Comparison of ENCODE assay signal across 24 cellular contexts in the genomic region with DNA sequence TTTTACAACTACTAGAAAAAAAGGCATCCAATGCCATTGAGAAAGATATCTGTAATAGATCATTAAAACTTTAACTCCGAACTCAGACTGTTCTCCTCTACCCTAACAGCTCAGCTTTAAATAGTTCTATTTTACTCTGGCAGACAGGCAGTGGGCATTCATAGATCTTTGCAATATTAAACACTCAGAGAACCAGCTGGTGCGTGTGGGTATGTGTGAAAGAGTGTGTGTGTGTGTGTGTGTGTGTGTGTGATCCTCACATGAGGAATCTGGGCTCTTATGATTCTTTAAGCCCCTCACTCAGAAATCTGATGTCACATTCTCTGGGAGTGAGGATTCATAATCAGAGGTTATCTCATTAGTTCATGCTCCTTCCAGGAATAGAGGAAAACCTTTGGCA.
"Had no signal": no experiment of that assay in that cellular context is flagged by ENCODE, and none has a peak within 500 bp of the region (broad histone marks: within the 10 kb centered on the region; RNA-seq: fewer than 3 reads in every experiment).

No MANE protein-coding gene starts in this region.

- H3K4me1 ChIP-seq: colonic mucosa, esophagus squamous epithelium, gastrocnemius medialis, heart right ventricle, left ventricle myocardium inferior, lower lobe of right lung had no signal

- H3K36me3 ChIP-seq: colonic mucosa, esophagus squamous epithelium, gastrocnemius medialis, heart right ventricle, left ventricle myocardium inferior, lower lobe of right lung had no signal

- H3K9me3 ChIP-seq: colonic mucosa, esophagus squamous epithelium, gastrocnemius medialis, heart right ventricle, left ventricle myocardium inferior, lower lobe of right lung, mucosa of descending colon had no signal

- H3K27ac ChIP-seq: colonic mucosa, epithelial cell of prostate, esophagus squamous epithelium, gastrocnemius medialis, heart right ventricle, left ventricle myocardium inferior, lower lobe of right lung had no signal

- H3K27me3 ChIP-seq: colonic mucosa, esophagus squamous epithelium, gastrocnemius medialis, heart right ventricle had no signal

- ATAC-seq: effector memory CD8-positive, alpha-beta T cell; esophagus mucosa; gastrocnemius medialis; heart right ventricle; left colon; left lobe of liver; lower lobe of right lung; mucosa of descending colon had no signal

- H3K4me3 ChIP-seq: colonic mucosa, esophagus squamous epithelium, gastrocnemius medialis, heart right ventricle, left ventricle myocardium inferior, lower lobe of right lung, mucosa of descending colon had no signal

- DNase-seq: colonic mucosa; cortex of kidney; effector CD8-positive, alpha-beta T cell; effector memory CD8-positive, alpha-beta T cell; endodermal cell; erythroblast; esophagus squamous epithelium; foreskin fibroblast; foreskin melanocyte; gastrocnemius medialis; glutamatergic neuron; head of caudate nucleus; heart right ventricle; islet precursor cell; kidney; kidney glomerular epithelial cell; left colon; left ventricle myocardium inferior; lower lobe of right lung; mesenchymal stem cell; mucosa of descending colon had no signal
